In genomic region chr19:35757749-35758608, GRCh38 we compare ENCODE assay signal across 8 cellular contexts. TPM values are rescaled to one million over a fixed set of nuclear protein-coding genes. Genes with fewer than 3 reads are reported as not detected.
DNase-seq lines count a peak whose midpoint lies in the region; ATAC-seq and TF ChIP-seq lines count a peak whose summit lies in the region.

Gene PROSER3 (plus strand): TSS chr19:35758176. CDS start chr19:35758216, 40 bp downstream.

- no peaks in the 10 kb centered on the region for H3K9me3 Mint-ChIP-seq in activated naive CD8-positive, alpha-beta T cell treated with anti-CD3 and anti-CD28 coated beads, Interleukin-2, amount 10 ng/mL, durations not matched to agents 7 days and 5 days
- H3K9me3 Mint-ChIP-seq in osteocyte (ENCODE audit: unreplicated experiment): no peaks in the 10 kb centered on the region

- peaks cover 17% of the 10 kb centered on the region for H3K79me2 ChIP-seq in SU-DHL-6 (ENCODE audit: insufficient read depth, low read length)

- peak within 1 kb of the TSS; percentile 84 for H3K4me2 ChIP-seq in SU-DHL-6 (ENCODE audit: low read depth, low read length, poor library complexity, severe bottlenecking)

- H3K27me3 ChIP-seq in SU-DHL-6 (ENCODE audit: low read length): no peaks in the 10 kb centered on the region
- no peaks in the 10 kb centered on the region for H3K27me3 ChIP-seq in thyroid gland

- peak; percentile 51 for TF ChIP-seq POLR2A in GM10847 (IDR thresholded peaks at IDR 0.05; ENCODE audit: extremely low read depth, insufficient read length)
- TF ChIP-seq POLR2A in thyroid gland (IDR thresholded peaks at IDR 0.05): peak; percentile 55 to 74

- H3K27me3 Mint-ChIP-seq in activated naive CD8-positive, alpha-beta T cell treated with anti-CD3 and anti-CD28 coated beads, Interleukin-2, amount 10 ng/mL, durations not matched to agents 7 days and 5 days: peaks cover 3% of the 10 kb centered on the region
- no peaks in the 10 kb centered on the region for H3K27me3 Mint-ChIP-seq in osteocyte (ENCODE audit: unreplicated experiment)

- peak within 1 kb of the TSS; percentile 90 for H3K9ac ChIP-seq in SU-DHL-6 (ENCODE audit: low read length)

- 0 to 1% methylated on average over 19 to 41 of the region's 53 CpGs for whole genome bisulfite sequencing in thyroid gland, 2 donors

- H3K9me3 ChIP-seq in SU-DHL-6 (ENCODE audit: insufficient read depth, low read length): no peaks in the 10 kb centered on the region
- no peaks in the 10 kb centered on the region for H3K9me3 ChIP-seq in thyroid gland

- H3K36me3 ChIP-seq in SU-DHL-6 (ENCODE audit: low read length) (no peaks in the 10 kb centered on the region), thyroid gland (peaks cover 9 to 17% of the 10 kb centered on the region in 2 donors)

- intact Hi-C loops in head of caudate nucleus (cut with DNase I) (no loop called here), thyroid gland (cut with DNase I) (loop anchor here (10.0 kb wide), 1 partner anchor 177 kb away; the partner anchor contains the start of gene LRFN3)

- H3K9me2 ChIP-seq in SU-DHL-6 (replicated peaks; ENCODE audit: insufficient read depth, low read length): no peaks in the 10 kb centered on the region

- POLR2A ChIA-PET in activated naive CD8-positive, alpha-beta T cell treated with anti-CD3 and anti-CD28 coated beads, Interleukin-2, amount 10 ng/mL, durations not matched to agents 7 days and 5 days (lab: Charles Lee): interaction anchor here (0.9 to 2.9 kb wide), 7 partner anchors 9 to 114 kb away, joined by 3 to 21 read pairs (median 9); partner anchors contain the start of genes IGFLR1, LIN37, PSENEN and U2AF1L4

- H2AFZ ChIP-seq in SU-DHL-6 (ENCODE audit: low read depth, low read length, severe bottlenecking): peak within 1 kb of the TSS; percentile 64

- H3K4me3 Mint-ChIP-seq in activated naive CD8-positive, alpha-beta T cell treated with anti-CD3 and anti-CD28 coated beads, Interleukin-2, amount 10 ng/mL, durations not matched to agents 7 days and 5 days: peak within 1 kb of the TSS; percentile 90
- H3K4me3 Mint-ChIP-seq in osteocyte (ENCODE audit: unreplicated experiment): peak within 1 kb of the TSS; percentile 87

- TF ChIP-seq CTCF in SU-DHL-6 (IDR thresholded peaks at IDR 0.05; ENCODE audit: insufficient read depth, low read length, poor library complexity, severe bottlenecking) (no peak), osteocyte (IDR thresholded peaks at IDR 0.05) (no peak), thyroid gland (IDR thresholded peaks at IDR 0.05) (no peak)

- no peaks in the 10 kb centered on the region for H4K20me1 ChIP-seq in SU-DHL-6 (ENCODE audit: low read depth, low read length)

- H3K4me1 Mint-ChIP-seq in activated naive CD8-positive, alpha-beta T cell treated with anti-CD3 and anti-CD28 coated beads, Interleukin-2, amount 10 ng/mL, durations not matched to agents 7 days and 5 days: peaks cover 23% of the 10 kb centered on the region
- peaks cover 25% of the 10 kb centered on the region for H3K4me1 Mint-ChIP-seq in osteocyte (ENCODE audit: unreplicated experiment)

- peaks cover 27% of the 10 kb centered on the region for H3K36me3 Mint-ChIP-seq in activated naive CD8-positive, alpha-beta T cell treated with anti-CD3 and anti-CD28 coated beads, Interleukin-2, amount 10 ng/mL, durations not matched to agents 7 days and 5 days
- H3K36me3 Mint-ChIP-seq in osteocyte (ENCODE audit: unreplicated experiment): peaks cover 13% of the 10 kb centered on the region

- H3K27ac ChIP-seq in SU-DHL-6 (ENCODE audit: low read depth, low read length): peak within 1 kb of the TSS; percentile 86
- H3K27ac ChIP-seq in thyroid gland: peak within 1 kb of the TSS; percentile 82 to 96 (median 89)

- H3K4me3 ChIP-seq in SU-DHL-6 (ENCODE audit: insufficient read depth, low read length, poor library complexity, severe bottlenecking) (peak within 1 kb of the TSS; percentile 83), thyroid gland (replicated peaks in 1 of 3) (peak within 1 kb of the TSS; percentile 38 to 89 (median 62))

- ATAC-seq in HG02678 (IDR thresholded peaks at IDR 0.05; ENCODE audit: unreplicated experiment): peak; percentile 97
- peak; percentile 96 for ATAC-seq in activated naive CD8-positive, alpha-beta T cell treated with anti-CD3 and anti-CD28 coated beads, Interleukin-2, amount 10 ng/mL, durations not matched to agents 7 days and 5 days (ENCODE audit: low read depth)

- H3F3A ChIP-seq in SU-DHL-6 (ENCODE audit: insufficient read depth): no peaks in the 10 kb centered on the region

- peak; percentile 98 for DNase-seq in NCI-H128 (lab: John Stamatoyannopoulos, UW; ENCODE audit: unreplicated experiment)
- DNase-seq in activated naive CD8-positive, alpha-beta T cell treated with anti-CD3 and anti-CD28 coated beads, Interleukin-2, amount 10 ng/mL, durations not matched to agents 7 days and 5 days: peak; percentile 98
- peak; percentile 95 to 100 (median 99) for DNase-seq in head of caudate nucleus
- DNase-seq in osteocyte (ENCODE audit: extremely low spot score, unreplicated experiment): peak; percentile 99
- DNase-seq in thyroid gland: peak; percentile 99

- peaks cover 13 to 20% of the 10 kb centered on the region in 2 donors for H3K4me1 ChIP-seq in thyroid gland

- H3K27ac Mint-ChIP-seq in activated naive CD8-positive, alpha-beta T cell treated with anti-CD3 and anti-CD28 coated beads, Interleukin-2, amount 10 ng/mL, durations not matched to agents 7 days and 5 days: peak within 1 kb of the TSS; percentile 93
- H3K27ac Mint-ChIP-seq in osteocyte (ENCODE audit: unreplicated experiment): peak within 1 kb of the TSS; percentile 96

RNA-seq across cellular contexts. Expression of gene PROSER3, which starts in this region (rescaled TPM):
- 10 to 100 TPM; 53.0 to 59.9 TPM for total RNA-seq in activated naive CD8-positive, alpha-beta T cell treated with anti-CD3 and anti-CD28 coated beads, Interleukin-2, amount 10 ng/mL, durations not matched to agents 7 days and 5 days
- total RNA-seq in osteocyte (19.8 and 20.9 TPM in 2 replicates), thyroid gland (10 to 100 TPM in 3 of 4 donors, 1 to 10 TPM in 1; 8.2 to 34.3 (median 13.2) TPM)

Comparison
In these comparisons a context has a peak if more than half of its experiments do, and no peak if none do; other contexts are left out.
1. Peak in every context shown above with its lines: DNase-seq, ATAC-seq, H3K4me3 ChIP-seq and H3K27ac ChIP-seq.